In the genomic region with DNA sequence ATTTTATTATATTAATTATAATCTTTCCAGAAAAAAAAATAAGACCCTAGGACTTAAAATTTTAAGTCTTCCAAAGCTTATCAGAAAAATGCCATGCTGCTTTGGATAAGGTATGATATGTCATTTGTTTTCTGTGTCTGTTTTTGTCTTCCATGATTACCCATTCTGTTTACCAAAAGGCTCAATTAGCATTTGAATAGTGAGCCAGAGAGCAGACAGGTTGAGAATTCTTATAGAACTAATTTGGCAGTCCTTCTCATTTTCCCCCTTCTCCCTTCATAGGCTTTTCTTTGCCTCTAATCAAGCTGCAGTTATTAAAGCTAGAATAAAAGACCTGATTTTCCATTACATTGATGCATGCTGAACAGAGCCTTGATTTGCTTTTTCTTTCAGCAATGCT, we compare ENCODE assay signal across 22 cellular contexts.
DNase-seq lines count a peak whose midpoint lies in the region; ATAC-seq and TF ChIP-seq lines count a peak whose summit lies in the region.
"Had no signal": no experiment of that assay in that cellular context is flagged by ENCODE, and none has a peak within 500 bp of the region (broad histone marks: within the 10 kb centered on the region; RNA-seq: fewer than 3 reads in every experiment).

No MANE protein-coding gene starts in this region.

- ATAC-seq in HG02973 (IDR thresholded peaks at IDR 0.05; ENCODE audit: unreplicated experiment) = no peak
- ATAC-seq: HepG2 had no signal

- no peaks in the 10 kb centered on the region for H3K4me1 Mint-ChIP-seq in activated CD4-positive, alpha-beta T cell treated with anti-CD3 and anti-CD28 coated beads, Interleukin-2, amount 10 ng/mL, durations not matched to agents 24 days and 14 days
- H3K4me1 Mint-ChIP-seq: B cell, CD14-positive monocyte had no signal

- H3K27me3 Mint-ChIP-seq in activated CD4-positive, alpha-beta T cell treated with anti-CD3 and anti-CD28 coated beads, Interleukin-2, amount 10 ng/mL, durations not matched to agents 24 days and 14 days = no peaks in the 10 kb centered on the region

- CTCF ChIA-PET in RWPE1 (lab: Yijun Ruan, JAX) = no interaction called here

- no peaks in the 10 kb centered on the region for H3K36me3 Mint-ChIP-seq in activated CD4-positive, alpha-beta T cell treated with anti-CD3 and anti-CD28 coated beads, Interleukin-2, amount 10 ng/mL, durations not matched to agents 24 days and 14 days (ENCODE audit: low read depth)
- H3K36me3 Mint-ChIP-seq: CD14-positive monocyte had no signal

- no peak for DNase-seq in activated CD4-positive, alpha-beta T cell treated with anti-CD3 and anti-CD28 coated beads, Interleukin-2, amount 10 ng/mL, durations not matched to agents 24 days and 14 days
- no peak for DNase-seq in activated CD4-positive, alpha-beta T cell treated with anti-CD3 and anti-CD28 coated beads for 48 hours
- DNase-seq in astrocyte of the hippocampus (ENCODE audit: low read depth, low spot score) = peak; percentile 11
- DNase-seq in iPS-NIHi7 (ENCODE audit: extremely low spot score) = peak; percentile 14
- DNase-seq in superior temporal gyrus (ENCODE audit: extremely low spot score) = peak; percentile 27
- DNase-seq in RWPE1 (ENCODE audit: low spot score) = no peak
- no peak for DNase-seq in HuH-7.5 (ENCODE audit: low spot score)
- DNase-seq: GDM1, HCEC 1CT, KBM-7, MM.1S, NCI-H1048, NCI-H1417 treated with DMSO at 0.1 percent for 48 hours, NCI-H1930, OCI-M1, Right ventricle myocardium superior, SW 1271 had no signal

- H3K9me3 Mint-ChIP-seq in activated CD4-positive, alpha-beta T cell treated with anti-CD3 and anti-CD28 coated beads, Interleukin-2, amount 10 ng/mL, durations not matched to agents 24 days and 14 days = no peaks in the 10 kb centered on the region

- H3K4me3 Mint-ChIP-seq in activated CD4-positive, alpha-beta T cell treated with anti-CD3 and anti-CD28 coated beads, Interleukin-2, amount 10 ng/mL, durations not matched to agents 24 days and 14 days = no peak overlapping the region
- H3K4me3 Mint-ChIP-seq: B cell, CD14-positive monocyte had no signal

- POLR2A ChIA-PET in RWPE1 (lab: Yijun Ruan, JAX; ENCODE audit: low non-redundant PET) = no interaction called here

- peak overlapping the region; percentile 24 for H3K27ac Mint-ChIP-seq in activated CD4-positive, alpha-beta T cell treated with anti-CD3 and anti-CD28 coated beads, Interleukin-2, amount 10 ng/mL, durations not matched to agents 24 days and 14 days
- H3K27ac Mint-ChIP-seq: B cell, CD14-positive monocyte had no signal

- intact Hi-C loops in activated CD4-positive, alpha-beta T cell treated with anti-CD3 and anti-CD28 coated beads, Interleukin-2, amount 10 ng/mL, durations not matched to agents 24 days and 14 days (cut with micrococcal nuclease) = no loop called here

- TF ChIP-seq CTCF in RWPE1 (conservative IDR thresholded peaks at IDR 0.05; ENCODE audit: low read depth) = no peak

- H3K27ac ChIP-seq in RWPE1 = no peak overlapping the region
- H3K27ac ChIP-seq: SK-N-MC had no signal

Comparison
In these comparisons a context has a peak if more than half of its experiments do, and no peak if none do; other contexts are left out.
1. DNase-seq: peak in astrocyte of the hippocampus (single experiment), iPS-NIHi7 (single experiment) and superior temporal gyrus (single experiment); none in activated CD4-positive, alpha-beta T cell treated with anti-CD3 and anti-CD28 coated beads, Interleukin-2, amount 10 ng/mL, durations not matched to agents 24 days and 14 days (single experiment), activated CD4-positive, alpha-beta T cell treated with anti-CD3 and anti-CD28 coated beads for 48 hours (single experiment), RWPE1 (single experiment) and HuH-7.5 (single experiment).